In the genomic region with DNA sequence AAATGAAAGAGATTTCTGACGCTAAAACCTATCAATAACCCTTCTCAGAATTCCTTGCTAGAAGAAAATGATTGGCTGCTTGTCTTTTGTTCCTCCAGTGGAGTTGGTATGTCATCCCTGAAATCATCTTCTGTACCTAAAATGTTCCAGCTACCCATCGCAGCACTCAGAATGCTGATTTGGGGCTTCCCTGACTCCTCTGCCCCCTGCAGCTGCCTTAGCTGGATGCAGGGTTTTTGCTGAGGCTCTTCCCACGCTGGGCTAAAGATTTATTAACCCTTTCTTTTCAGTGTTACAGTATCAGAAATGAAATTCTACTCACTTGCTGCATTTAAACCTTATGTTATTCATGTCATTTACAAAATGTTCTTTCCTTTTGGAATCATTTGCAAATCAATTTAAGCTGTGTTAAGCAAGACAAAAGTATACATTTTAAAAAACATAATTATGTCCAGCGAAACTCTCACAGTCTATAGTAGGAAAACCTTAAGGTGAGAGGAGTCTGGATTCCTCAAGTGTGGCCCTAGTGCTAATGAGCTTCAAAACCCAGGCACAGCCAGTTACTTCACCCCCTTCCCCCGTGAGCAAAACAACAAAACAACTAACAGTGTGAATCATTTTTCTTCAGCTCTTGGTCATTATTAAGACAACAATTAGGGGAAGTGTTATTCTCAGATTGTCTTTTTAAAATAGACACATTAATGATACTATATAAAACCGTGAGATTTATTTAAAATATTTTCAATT, we compare ENCODE assay signal across 2 cellular contexts.
TF ChIP-seq lines count a peak whose summit lies in the region.

No MANE protein-coding gene starts in this region.

TF ChIP-seq in H1, 55 proteins besides CTCF, POLR2A, EP300 and RAD21:
- TF ChIP-seq HDAC2 (IDR thresholded peaks at IDR 0.05; ENCODE audit: borderline replicate concordance in 1 of 2, low read depth in 2 of 2, low read length in 2 of 2) (peak in 1 of 2 experiments; percentile 32; a peak in 1 of 4 replicates), KDM5A (IDR thresholded peaks at IDR 0.05; ENCODE audit: low read length) (no peak), KDM1A (IDR thresholded peaks at IDR 0.05; ENCODE audit: borderline replicate concordance, low read length) (no peak), ASH2L (IDR thresholded peaks at IDR 0.05; ENCODE audit: low read length) (peak; percentile 24), SP1 (IDR thresholded peaks at IDR 0.05; ENCODE audit: low read depth, low read length) (no peak)
- TF ChIP-seq, protein P1, sequence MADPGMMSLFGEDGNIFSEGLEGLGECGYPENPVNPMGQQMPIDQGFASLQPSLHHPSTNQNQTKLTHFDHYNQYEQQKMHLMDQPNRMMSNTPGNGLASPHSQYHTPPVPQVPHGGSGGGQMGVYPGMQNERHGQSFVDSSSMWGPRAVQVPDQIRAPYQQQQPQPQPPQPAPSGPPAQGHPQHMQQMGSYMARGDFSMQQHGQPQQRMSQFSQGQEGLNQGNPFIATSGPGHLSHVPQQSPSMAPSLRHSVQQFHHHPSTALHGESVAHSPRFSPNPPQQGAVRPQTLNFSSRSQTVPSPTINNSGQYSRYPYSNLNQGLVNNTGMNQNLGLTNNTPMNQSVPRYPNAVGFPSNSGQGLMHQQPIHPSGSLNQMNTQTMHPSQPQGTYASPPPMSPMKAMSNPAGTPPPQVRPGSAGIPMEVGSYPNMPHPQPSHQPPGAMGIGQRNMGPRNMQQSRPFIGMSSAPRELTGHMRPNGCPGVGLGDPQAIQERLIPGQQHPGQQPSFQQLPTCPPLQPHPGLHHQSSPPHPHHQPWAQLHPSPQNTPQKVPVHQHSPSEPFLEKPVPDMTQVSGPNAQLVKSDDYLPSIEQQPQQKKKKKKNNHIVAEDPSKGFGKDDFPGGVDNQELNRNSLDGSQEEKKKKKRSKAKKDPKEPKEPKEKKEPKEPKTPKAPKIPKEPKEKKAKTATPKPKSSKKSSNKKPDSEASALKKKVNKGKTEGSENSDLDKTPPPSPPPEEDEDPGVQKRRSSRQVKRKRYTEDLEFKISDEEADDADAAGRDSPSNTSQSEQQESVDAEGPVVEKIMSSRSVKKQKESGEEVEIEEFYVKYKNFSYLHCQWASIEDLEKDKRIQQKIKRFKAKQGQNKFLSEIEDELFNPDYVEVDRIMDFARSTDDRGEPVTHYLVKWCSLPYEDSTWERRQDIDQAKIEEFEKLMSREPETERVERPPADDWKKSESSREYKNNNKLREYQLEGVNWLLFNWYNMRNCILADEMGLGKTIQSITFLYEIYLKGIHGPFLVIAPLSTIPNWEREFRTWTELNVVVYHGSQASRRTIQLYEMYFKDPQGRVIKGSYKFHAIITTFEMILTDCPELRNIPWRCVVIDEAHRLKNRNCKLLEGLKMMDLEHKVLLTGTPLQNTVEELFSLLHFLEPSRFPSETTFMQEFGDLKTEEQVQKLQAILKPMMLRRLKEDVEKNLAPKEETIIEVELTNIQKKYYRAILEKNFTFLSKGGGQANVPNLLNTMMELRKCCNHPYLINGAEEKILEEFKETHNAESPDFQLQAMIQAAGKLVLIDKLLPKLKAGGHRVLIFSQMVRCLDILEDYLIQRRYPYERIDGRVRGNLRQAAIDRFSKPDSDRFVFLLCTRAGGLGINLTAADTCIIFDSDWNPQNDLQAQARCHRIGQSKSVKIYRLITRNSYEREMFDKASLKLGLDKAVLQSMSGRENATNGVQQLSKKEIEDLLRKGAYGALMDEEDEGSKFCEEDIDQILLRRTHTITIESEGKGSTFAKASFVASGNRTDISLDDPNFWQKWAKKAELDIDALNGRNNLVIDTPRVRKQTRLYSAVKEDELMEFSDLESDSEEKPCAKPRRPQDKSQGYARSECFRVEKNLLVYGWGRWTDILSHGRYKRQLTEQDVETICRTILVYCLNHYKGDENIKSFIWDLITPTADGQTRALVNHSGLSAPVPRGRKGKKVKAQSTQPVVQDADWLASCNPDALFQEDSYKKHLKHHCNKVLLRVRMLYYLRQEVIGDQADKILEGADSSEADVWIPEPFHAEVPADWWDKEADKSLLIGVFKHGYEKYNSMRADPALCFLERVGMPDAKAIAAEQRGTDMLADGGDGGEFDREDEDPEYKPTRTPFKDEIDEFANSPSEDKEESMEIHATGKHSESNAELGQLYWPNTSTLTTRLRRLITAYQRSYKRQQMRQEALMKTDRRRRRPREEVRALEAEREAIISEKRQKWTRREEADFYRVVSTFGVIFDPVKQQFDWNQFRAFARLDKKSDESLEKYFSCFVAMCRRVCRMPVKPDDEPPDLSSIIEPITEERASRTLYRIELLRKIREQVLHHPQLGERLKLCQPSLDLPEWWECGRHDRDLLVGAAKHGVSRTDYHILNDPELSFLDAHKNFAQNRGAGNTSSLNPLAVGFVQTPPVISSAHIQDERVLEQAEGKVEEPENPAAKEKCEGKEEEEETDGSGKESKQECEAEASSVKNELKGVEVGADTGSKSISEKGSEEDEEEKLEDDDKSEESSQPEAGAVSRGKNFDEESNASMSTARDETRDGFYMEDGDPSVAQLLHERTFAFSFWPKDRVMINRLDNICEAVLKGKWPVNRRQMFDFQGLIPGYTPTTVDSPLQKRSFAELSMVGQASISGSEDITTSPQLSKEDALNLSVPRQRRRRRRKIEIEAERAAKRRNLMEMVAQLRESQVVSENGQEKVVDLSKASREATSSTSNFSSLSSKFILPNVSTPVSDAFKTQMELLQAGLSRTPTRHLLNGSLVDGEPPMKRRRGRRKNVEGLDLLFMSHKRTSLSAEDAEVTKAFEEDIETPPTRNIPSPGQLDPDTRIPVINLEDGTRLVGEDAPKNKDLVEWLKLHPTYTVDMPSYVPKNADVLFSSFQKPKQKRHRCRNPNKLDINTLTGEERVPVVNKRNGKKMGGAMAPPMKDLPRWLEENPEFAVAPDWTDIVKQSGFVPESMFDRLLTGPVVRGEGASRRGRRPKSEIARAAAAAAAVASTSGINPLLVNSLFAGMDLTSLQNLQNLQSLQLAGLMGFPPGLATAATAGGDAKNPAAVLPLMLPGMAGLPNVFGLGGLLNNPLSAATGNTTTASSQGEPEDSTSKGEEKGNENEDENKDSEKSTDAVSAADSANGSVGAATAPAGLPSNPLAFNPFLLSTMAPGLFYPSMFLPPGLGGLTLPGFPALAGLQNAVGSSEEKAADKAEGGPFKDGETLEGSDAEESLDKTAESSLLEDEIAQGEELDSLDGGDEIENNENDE (IDR thresholded peaks at IDR 0.05; ENCODE audit: insufficient replicate concordance, low read length) = peak; percentile 63

TF ChIP-seq in neural cell, 6 proteins besides CTCF, POLR2A, EP300 and RAD21:
- TF ChIP-seq EZH2 (IDR thresholded peaks at IDR 0.05; ENCODE audit: borderline replicate concordance, insufficient read depth, low read length, poor library complexity, severe bottlenecking) (no peak), POLR2AphosphoS5 (IDR thresholded peaks at IDR 0.05) (no peak), MXI1 (conservative IDR thresholded peaks at IDR 0.05; ENCODE audit: poor library complexity, severe bottlenecking) (no peak), SMC3 (conservative IDR thresholded peaks at IDR 0.05; ENCODE audit: poor library complexity) (no peak), TAF1 (IDR thresholded peaks at IDR 0.05; ENCODE audit: low read depth) (no peak)
- TF ChIP-seq, protein P2, sequence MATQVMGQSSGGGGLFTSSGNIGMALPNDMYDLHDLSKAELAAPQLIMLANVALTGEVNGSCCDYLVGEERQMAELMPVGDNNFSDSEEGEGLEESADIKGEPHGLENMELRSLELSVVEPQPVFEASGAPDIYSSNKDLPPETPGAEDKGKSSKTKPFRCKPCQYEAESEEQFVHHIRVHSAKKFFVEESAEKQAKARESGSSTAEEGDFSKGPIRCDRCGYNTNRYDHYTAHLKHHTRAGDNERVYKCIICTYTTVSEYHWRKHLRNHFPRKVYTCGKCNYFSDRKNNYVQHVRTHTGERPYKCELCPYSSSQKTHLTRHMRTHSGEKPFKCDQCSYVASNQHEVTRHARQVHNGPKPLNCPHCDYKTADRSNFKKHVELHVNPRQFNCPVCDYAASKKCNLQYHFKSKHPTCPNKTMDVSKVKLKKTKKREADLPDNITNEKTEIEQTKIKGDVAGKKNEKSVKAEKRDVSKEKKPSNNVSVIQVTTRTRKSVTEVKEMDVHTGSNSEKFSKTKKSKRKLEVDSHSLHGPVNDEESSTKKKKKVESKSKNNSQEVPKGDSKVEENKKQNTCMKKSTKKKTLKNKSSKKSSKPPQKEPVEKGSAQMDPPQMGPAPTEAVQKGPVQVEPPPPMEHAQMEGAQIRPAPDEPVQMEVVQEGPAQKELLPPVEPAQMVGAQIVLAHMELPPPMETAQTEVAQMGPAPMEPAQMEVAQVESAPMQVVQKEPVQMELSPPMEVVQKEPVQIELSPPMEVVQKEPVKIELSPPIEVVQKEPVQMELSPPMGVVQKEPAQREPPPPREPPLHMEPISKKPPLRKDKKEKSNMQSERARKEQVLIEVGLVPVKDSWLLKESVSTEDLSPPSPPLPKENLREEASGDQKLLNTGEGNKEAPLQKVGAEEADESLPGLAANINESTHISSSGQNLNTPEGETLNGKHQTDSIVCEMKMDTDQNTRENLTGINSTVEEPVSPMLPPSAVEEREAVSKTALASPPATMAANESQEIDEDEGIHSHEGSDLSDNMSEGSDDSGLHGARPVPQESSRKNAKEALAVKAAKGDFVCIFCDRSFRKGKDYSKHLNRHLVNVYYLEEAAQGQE (IDR thresholded peaks at IDR 0.05; ENCODE audit: borderline replicate concordance) = no peak
